In the genomic region with DNA sequence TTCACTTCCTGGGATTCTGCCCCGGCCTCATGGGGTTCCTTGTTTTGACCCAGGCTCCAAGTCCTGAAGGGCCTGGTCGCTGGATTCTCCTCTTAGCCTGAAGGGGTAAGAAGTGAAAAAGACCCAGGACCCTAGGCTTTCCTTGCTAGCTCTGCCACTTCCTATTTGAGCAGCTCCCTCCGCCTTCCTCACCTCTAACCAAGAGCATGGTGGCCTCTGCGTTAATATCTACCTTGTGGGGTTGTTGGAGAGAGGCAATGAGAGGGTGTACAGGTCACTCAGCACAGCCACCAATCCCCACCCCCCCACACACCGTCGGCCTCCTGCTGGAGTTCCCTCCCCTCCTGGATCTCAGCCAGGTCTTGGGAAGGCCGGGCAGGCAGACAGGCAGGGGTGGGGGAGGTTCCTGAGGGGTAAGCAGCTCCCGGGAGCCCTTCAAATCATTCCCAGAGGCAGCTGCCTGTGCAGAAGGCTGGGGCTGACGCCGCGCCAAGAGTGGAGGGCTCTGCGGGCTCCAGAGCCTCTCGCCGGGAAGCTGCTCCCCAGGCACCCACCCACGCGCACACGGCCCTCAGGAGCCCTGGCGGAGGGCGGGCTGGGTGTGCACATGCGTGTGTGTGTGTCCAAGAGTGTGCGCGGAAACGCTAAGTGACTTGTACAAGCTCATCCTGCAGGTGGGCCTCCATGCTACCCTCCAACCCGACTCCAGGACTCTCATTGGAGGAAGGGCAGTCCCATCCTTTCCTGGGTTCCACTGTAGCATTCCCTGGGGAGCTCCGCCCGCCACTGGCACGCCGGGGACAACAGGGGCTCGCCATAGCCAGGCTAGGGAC, we compare ENCODE assay signal across 12 cellular contexts. TPM values are rescaled to one million over a fixed set of nuclear protein-coding genes. Genes with fewer than 3 reads are reported as not detected.
DNase-seq lines count a peak whose midpoint lies in the region; ATAC-seq, FAIRE-seq and TF ChIP-seq lines count a peak whose summit lies in the region.
"Had no signal": no experiment of that assay in that cellular context is flagged by ENCODE, and none has a peak within 500 bp of the region (broad histone marks: within the 10 kb centered on the region; RNA-seq: fewer than 3 reads in every experiment).

No MANE protein-coding gene starts in this region.

- peak; percentile 20 for FAIRE-seq in urothelium cell line (lab: Jason Lieb, UNC)

- H3K36me3 ChIP-seq in cardiac muscle cell: no peaks in the 10 kb centered on the region
- H3K36me3 ChIP-seq: BLaER1, SJSA1 had no signal

- no peak overlapping the region for H3K27ac ChIP-seq in cardiac muscle cell
- H3K27ac ChIP-seq: BLaER1, psoas muscle, SJSA1 had no signal

- intact Hi-C loops in left ventricle myocardium superior (cut with micrococcal nuclease): no loop called here

- H3K4me1 ChIP-seq in cardiac muscle cell (ENCODE audit: low read depth): peaks cover 9% of the 10 kb centered on the region
- H3K4me1 ChIP-seq: psoas muscle had no signal

- H3K4me3 ChIP-seq in cardiac muscle cell: no peak overlapping the region
- H3K4me3 ChIP-seq: BLaER1, psoas muscle, SJSA1 had no signal

- ATAC-seq in left ventricle myocardium superior (no peak), GM19455 (IDR thresholded peaks at IDR 0.05; ENCODE audit: unreplicated experiment) (no peak), esophagus mucosa (no peak), GM19463 (IDR thresholded peaks at IDR 0.05; ENCODE audit: unreplicated experiment) (no peak)
- ATAC-seq: left colon, psoas muscle had no signal

- peak; percentile 57 to 79 for DNase-seq in cardiac muscle cell (ENCODE audit: low read depth in 1 of 2, low spot score in 1 of 2)
- DNase-seq in left ventricle myocardium superior: no peak
- DNase-seq in NCI-H510A (lab: John Stamatoyannopoulos, UW): peak; percentile 91
- DNase-seq in iPS-NIHi7 (ENCODE audit: extremely low spot score): peak; percentile 64
- DNase-seq in urothelium cell line (ENCODE audit: low spot score): peak; percentile 79
- DNase-seq: left colon had no signal

- H3K9me3 ChIP-seq in cardiac muscle cell (ENCODE audit: low read depth): no peaks in the 10 kb centered on the region
- H3K9me3 ChIP-seq: BLaER1, psoas muscle, SJSA1 had no signal

- peaks cover 13% of the 10 kb centered on the region for H3K27me3 ChIP-seq in cardiac muscle cell
- H3K27me3 ChIP-seq: BLaER1, SJSA1 had no signal

- no peak for TF ChIP-seq CTCF in cardiac muscle cell (IDR thresholded peaks at IDR 0.05; ENCODE audit: low read depth, low read length)

RNA-seq across cellular contexts. Expression of a gene that starts 50.0 kb away (rescaled TPM):
- not detected in 2 replicates for total RNA-seq in cardiac muscle cell
- polyA plus RNA-seq in cardiac muscle cell: not detected in 2 replicates
- total RNA-seq in left ventricle myocardium superior: 2.8 TPM
- 0.72 TPM for total RNA-seq in esophagus mucosa
